1 cellular context compared by ENCODE assay signal in the genomic region with DNA sequence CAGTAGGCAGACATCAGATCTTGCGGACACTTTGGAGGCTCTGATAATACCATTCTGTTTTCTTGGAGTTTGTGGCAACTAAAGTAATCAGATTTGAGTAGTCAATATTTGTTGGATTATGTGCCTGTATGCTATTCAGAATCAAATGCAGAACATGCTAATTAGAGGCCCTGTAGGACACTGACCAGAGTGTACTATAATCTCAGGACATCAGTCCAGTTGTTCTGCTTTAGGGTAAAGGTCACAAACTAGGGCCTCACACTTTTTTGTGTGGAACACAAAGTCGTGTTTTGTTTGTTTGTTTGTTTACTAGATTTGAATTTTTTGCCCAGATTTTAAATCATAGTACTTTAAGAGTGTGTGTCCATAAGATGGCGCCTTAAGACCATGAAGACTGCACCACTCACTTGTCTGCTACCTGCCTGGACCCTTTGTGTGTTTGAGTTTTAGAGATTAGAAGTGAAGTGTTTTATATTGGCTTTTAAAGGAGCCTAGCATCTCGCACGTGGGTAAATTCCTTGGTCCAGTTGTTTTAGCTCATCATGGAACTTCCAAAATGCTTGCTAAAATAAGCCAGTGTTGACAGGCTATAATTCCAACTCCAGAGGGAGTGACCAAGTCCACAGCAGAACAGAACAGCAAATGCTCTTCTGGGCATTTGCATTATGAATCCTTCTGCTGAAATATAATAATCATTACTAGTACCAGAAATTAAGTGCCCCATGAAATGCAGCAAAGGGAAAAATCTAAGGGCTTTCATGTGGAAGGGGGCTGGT.
TF ChIP-seq lines count a peak whose summit lies in the region.

No MANE protein-coding gene starts in this region.

TF ChIP-seq in SK-N-SH, 30 proteins besides CTCF, POLR2A, EP300 and RAD21 (continued from another document):
- TF ChIP-seq, protein P1, sequence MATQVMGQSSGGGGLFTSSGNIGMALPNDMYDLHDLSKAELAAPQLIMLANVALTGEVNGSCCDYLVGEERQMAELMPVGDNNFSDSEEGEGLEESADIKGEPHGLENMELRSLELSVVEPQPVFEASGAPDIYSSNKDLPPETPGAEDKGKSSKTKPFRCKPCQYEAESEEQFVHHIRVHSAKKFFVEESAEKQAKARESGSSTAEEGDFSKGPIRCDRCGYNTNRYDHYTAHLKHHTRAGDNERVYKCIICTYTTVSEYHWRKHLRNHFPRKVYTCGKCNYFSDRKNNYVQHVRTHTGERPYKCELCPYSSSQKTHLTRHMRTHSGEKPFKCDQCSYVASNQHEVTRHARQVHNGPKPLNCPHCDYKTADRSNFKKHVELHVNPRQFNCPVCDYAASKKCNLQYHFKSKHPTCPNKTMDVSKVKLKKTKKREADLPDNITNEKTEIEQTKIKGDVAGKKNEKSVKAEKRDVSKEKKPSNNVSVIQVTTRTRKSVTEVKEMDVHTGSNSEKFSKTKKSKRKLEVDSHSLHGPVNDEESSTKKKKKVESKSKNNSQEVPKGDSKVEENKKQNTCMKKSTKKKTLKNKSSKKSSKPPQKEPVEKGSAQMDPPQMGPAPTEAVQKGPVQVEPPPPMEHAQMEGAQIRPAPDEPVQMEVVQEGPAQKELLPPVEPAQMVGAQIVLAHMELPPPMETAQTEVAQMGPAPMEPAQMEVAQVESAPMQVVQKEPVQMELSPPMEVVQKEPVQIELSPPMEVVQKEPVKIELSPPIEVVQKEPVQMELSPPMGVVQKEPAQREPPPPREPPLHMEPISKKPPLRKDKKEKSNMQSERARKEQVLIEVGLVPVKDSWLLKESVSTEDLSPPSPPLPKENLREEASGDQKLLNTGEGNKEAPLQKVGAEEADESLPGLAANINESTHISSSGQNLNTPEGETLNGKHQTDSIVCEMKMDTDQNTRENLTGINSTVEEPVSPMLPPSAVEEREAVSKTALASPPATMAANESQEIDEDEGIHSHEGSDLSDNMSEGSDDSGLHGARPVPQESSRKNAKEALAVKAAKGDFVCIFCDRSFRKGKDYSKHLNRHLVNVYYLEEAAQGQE (IDR thresholded peaks at IDR 0.05; ENCODE audit: low read depth, low read length), result no peak
- TF ChIP-seq FOXM1 (IDR thresholded peaks at IDR 0.05; ENCODE audit: low read depth), result no peak
